1 cellular context compared by ENCODE assay signal in genomic region chr1:16352842-16353535, GRCh38.
TF ChIP-seq lines count a peak whose summit lies in the region.

No MANE protein-coding gene starts in this region.

TF ChIP-seq in GM23338, 12 proteins besides CTCF, POLR2A, EP300 and RAD21 (continued from another document):
- no peak for TF ChIP-seq ZNF462 (CRISPR knock-in tag; IDR thresholded peaks at IDR 0.05)
- no peak for TF ChIP-seq ZNF114 (CRISPR knock-in tag; IDR thresholded peaks at IDR 0.05)
- no peak for TF ChIP-seq NANOG (IDR thresholded peaks at IDR 0.05; ENCODE audit: borderline replicate concordance)
- TF ChIP-seq ETS1 (IDR thresholded peaks at IDR 0.05): no peak
- TF ChIP-seq ZNF331 (CRISPR knock-in tag; IDR thresholded peaks at IDR 0.05; ENCODE audit: low read depth): no peak
- TF ChIP-seq EZH2phosphoT487 (IDR thresholded peaks at IDR 0.05; ENCODE audit: unreplicated experiment): no peak
